In genomic region chr1:89978763-89979162, GRCh38 we compare ENCODE assay signal across 19 cellular contexts. TPM values are rescaled to one million over a fixed set of nuclear protein-coding genes. Genes with fewer than 3 reads are reported as not detected.
A peak's percentile ranks its signal among the peaks of the same experiment; 100 is the strongest.
DNase-seq lines count a peak whose midpoint lies in the region; ATAC-seq, FAIRE-seq and TF ChIP-seq lines count a peak whose summit lies in the region.
"Had no signal": no experiment of that assay in that cellular context is flagged by ENCODE, and none has a peak within 500 bp of the region (broad histone marks: within the 10 kb centered on the region; RNA-seq: fewer than 3 reads in every experiment).

No MANE protein-coding gene starts in this region.

- H2BK5ac ChIP-seq in IMR-90 (ENCODE audit: low read depth, low read length, poor library complexity, severe bottlenecking) = no peak overlapping the region

- dilution Hi-C loops in IMR-90 (cut with HindIII; ENCODE audit: low sequenced_read_pairs, unreplicated experiment) = no loop called here

- H4K91ac ChIP-seq in IMR-90 (ENCODE audit: insufficient read depth, low read depth, low read length) = no peak overlapping the region

- H3K56ac ChIP-seq in IMR-90 (ENCODE audit: extremely low read depth, insufficient read depth, low read length) = no peak overlapping the region

- H2BK120ac ChIP-seq in IMR-90 (ENCODE audit: low read depth, low read length) = peak overlapping the region; percentile 2; the same call in 1 of the 2 replicates

- no peak overlapping the region for H2BK20ac ChIP-seq in IMR-90 (ENCODE audit: low read depth, low read length)

- H4K20me1 ChIP-seq in IMR-90 (ENCODE audit: insufficient read depth, low read length) (no peaks in the 10 kb centered on the region), astrocyte (ENCODE audit: insufficient read depth, low read length) (no peaks in the 10 kb centered on the region)

- POLR2A ChIA-PET in IMR-90 (lab: Charles Lee; ENCODE audit: unreplicated experiment) = no interaction called here

- TF ChIP-seq CTCF in IMR-90 (conservative IDR thresholded peaks at IDR 0.05; ENCODE audit: low read depth, low read length) (no peak), astrocyte (IDR thresholded peaks at IDR 0.05; ENCODE audit: insufficient read depth, low read depth, low read length) (no peak), upper lobe of right lung (IDR thresholded peaks at IDR 0.05) (no peak)

- H3K27ac ChIP-seq in IMR-90 (ENCODE audit: insufficient read depth, low read length) = no peak overlapping the region
- H3K27ac ChIP-seq in astrocyte (ENCODE audit: low read depth, low read length) = no peak overlapping the region
- no peak overlapping the region for H3K27ac ChIP-seq in upper lobe of right lung
- H3K27ac ChIP-seq: RWPE1, SJCRH30 had no signal

- H2AK5ac ChIP-seq in IMR-90 (ENCODE audit: low read depth, low read length) = no peak overlapping the region

- no peak overlapping the region for H3K4ac ChIP-seq in IMR-90 (ENCODE audit: low read depth, low read length)

- ATAC-seq in IMR-90 (ENCODE audit: low read depth) (peak; percentile 48), upper lobe of right lung (no peak), HG03039 (IDR thresholded peaks at IDR 0.05; ENCODE audit: unreplicated experiment) (no peak)
- ATAC-seq: A549, K562 had no signal

- TF ChIP-seq RAD21 in IMR-90 (IDR thresholded peaks at IDR 0.05; ENCODE audit: low read length) = no peak

- DNase-seq in EL (peak; percentile 83), IMR-90 (peak; percentile 74), astrocyte (ENCODE audit: low read depth) (peak; percentile 74), iris pigment epithelial cell (ENCODE audit: low read depth) (peak; percentile 72), upper lobe of right lung (no peak), MG63 (no peak), amygdala (lab: John Stamatoyannopoulos, UW) (no peak)
- DNase-seq: AML-193, COR-L47, NCI-H1436, NCI-H2029, NCI-H2171, NCI-H748 treated with DMSO at 0.1 percent for 48 hours, SJCRH30 had no signal

- H4K8ac ChIP-seq in IMR-90 (ENCODE audit: low read depth in 2 of 2, low read length in 2 of 2) = no peak overlapping the region; a peak in 1 of 4 replicates

- H3K4me3 ChIP-seq in IMR-90 (ENCODE audit: insufficient read depth, low read depth, low read length) (no peak overlapping the region), astrocyte (ENCODE audit: insufficient read depth, low read depth, low read length) (no peak overlapping the region), upper lobe of right lung (no peak overlapping the region), MG63 (no peak overlapping the region)
- H3K4me3 ChIP-seq: A549, K562, SJCRH30 had no signal

- no peaks in the 10 kb centered on the region for H3K36me3 ChIP-seq in IMR-90 (ENCODE audit: control insufficient read depth, insufficient read depth, low read length)
- H3K36me3 ChIP-seq in astrocyte (ENCODE audit: insufficient read depth, low read length) = no peaks in the 10 kb centered on the region
- no peaks in the 10 kb centered on the region for H3K36me3 ChIP-seq in upper lobe of right lung
- no peaks in the 10 kb centered on the region for H3K36me3 ChIP-seq in MG63
- H3K36me3 ChIP-seq: SJCRH30 had no signal

- no peak overlapping the region for H3K18ac ChIP-seq in IMR-90 (ENCODE audit: low read depth, low read length)

- H3K4me2 ChIP-seq in IMR-90 (ENCODE audit: low read depth, low read length) (no peak overlapping the region), astrocyte (ENCODE audit: low read length) (no peak overlapping the region)
- H3K4me2 ChIP-seq: A549 had no signal

- WGBS in IMR-90 (ENCODE audit: extremely low coverage in 2 of 2, insufficient read length in 1 of 2), 2 experiments = no CpG with 5 or more reads among the region's 1 CpG

- intact Hi-C loops in IMR-90 (cut with micrococcal nuclease) (loop anchor here (1.0 kb wide), 1 partner anchor 58 kb away; no protein-coding TSS in a partner anchor), upper lobe of right lung (cut with DNase I) (no loop called here)

- no peak overlapping the region for H2AFZ ChIP-seq in IMR-90 (replicated peaks; ENCODE audit: low read length, poor library complexity)
- no peak overlapping the region for H2AFZ ChIP-seq in astrocyte (ENCODE audit: low read depth, low read length)

- peaks cover 3% of the 10 kb centered on the region for H3K9me1 ChIP-seq in IMR-90 (ENCODE audit: insufficient read depth, low read length)

- H3K27me3 ChIP-seq in IMR-90 (ENCODE audit: control insufficient read depth, insufficient read depth, low read length) (no peaks in the 10 kb centered on the region), astrocyte (ENCODE audit: insufficient read depth, low read length) (no peaks in the 10 kb centered on the region), upper lobe of right lung (no peaks in the 10 kb centered on the region), MG63 (no peaks in the 10 kb centered on the region)
- H3K27me3 ChIP-seq: SJCRH30 had no signal

- no peak for TF ChIP-seq POLR2A in IMR-90 (IDR thresholded peaks at IDR 0.05; ENCODE audit: low read depth, low read length)

- H3K23ac ChIP-seq in IMR-90 (ENCODE audit: low read depth, low read length) = no peak overlapping the region

- H3K14ac ChIP-seq in IMR-90 (replicated peaks; ENCODE audit: low read depth, low read length) = no peak overlapping the region

- no peak overlapping the region for H2AK9ac ChIP-seq in IMR-90 (replicated peaks; ENCODE audit: low read depth, low read length, poor library complexity)

- no peak overlapping the region for H2BK15ac ChIP-seq in IMR-90 (ENCODE audit: low read depth, low read length)

- peak; percentile 5 for FAIRE-seq in astrocyte (lab: Jason Lieb, UNC)
- FAIRE-seq: A549, H1, K562 had no signal

- H3K4me1 Mint-ChIP-seq in astrocyte (ENCODE audit: low read depth, unreplicated experiment) = peaks cover 10% of the 10 kb centered on the region

- no peaks in the 10 kb centered on the region for H3K79me2 ChIP-seq in astrocyte (ENCODE audit: insufficient read depth, low read length)

- H3K4me1 ChIP-seq in IMR-90 (ENCODE audit: control insufficient read depth, insufficient read depth, low read length) (peaks cover 12% of the 10 kb centered on the region), astrocyte (ENCODE audit: insufficient read depth, low read length) (peaks cover 9% of the 10 kb centered on the region), upper lobe of right lung (peaks cover 4% of the 10 kb centered on the region)

- BruUV-seq in IMR-90 (replicated peaks; lab: Mats Ljungman, UMichigan) = no TSS peak

- no peaks in the 10 kb centered on the region for H3K9me3 Mint-ChIP-seq in astrocyte (ENCODE audit: unreplicated experiment)

- no peak overlapping the region for H3K4me3 Mint-ChIP-seq in astrocyte (ENCODE audit: unreplicated experiment)

- H3K9me3 ChIP-seq in IMR-90 (ENCODE audit: control insufficient read depth, insufficient read depth, low read length) = no peaks in the 10 kb centered on the region
- H3K9me3 ChIP-seq in astrocyte (ENCODE audit: insufficient read depth, low read depth, low read length) = no peaks in the 10 kb centered on the region
- H3K9me3 ChIP-seq in upper lobe of right lung = no peaks in the 10 kb centered on the region
- H3K9me3 ChIP-seq in MG63 = no peaks in the 10 kb centered on the region
- H3K9me3 ChIP-seq: A549, SJCRH30 had no signal

- CTCF ChIA-PET in IMR-90 (lab: Yijun Ruan, JAX) = interaction anchor here (2.0 kb wide), 1 partner anchor 174 kb away, joined by 10 read pairs; no protein-coding TSS in a partner anchor

- H3K9ac ChIP-seq in IMR-90 (ENCODE audit: low read depth, low read length) = no peak overlapping the region
- H3K9ac ChIP-seq in astrocyte (ENCODE audit: low read length) = no peak overlapping the region

- in situ Hi-C loops in IMR-90 (cut with MboI; ENCODE audit: low sequenced_read_pairs) = loop anchor here (25.0 kb wide), 1 partner anchor 491 kb away; no protein-coding TSS in a partner anchor

- H3K27ac Mint-ChIP-seq in astrocyte (ENCODE audit: unreplicated experiment) = no peak overlapping the region

- H3K79me1 ChIP-seq in IMR-90 (ENCODE audit: low read depth in 1 of 2, low read length in 2 of 2) = no peaks in the 10 kb centered on the region

- H3K36me3 Mint-ChIP-seq in astrocyte (ENCODE audit: low read depth, unreplicated experiment) = no peaks in the 10 kb centered on the region

- H3K27me3 Mint-ChIP-seq in astrocyte (ENCODE audit: low read depth, unreplicated experiment) = no peaks in the 10 kb centered on the region

- no peak overlapping the region for H4K5ac ChIP-seq in IMR-90 (ENCODE audit: low read depth, low read length)

TF ChIP-seq in IMR-90, 13 proteins besides CTCF, POLR2A, EP300 and RAD21:
- TF ChIP-seq FOS (IDR thresholded peaks at IDR 0.05; ENCODE audit: low read depth, low read length) (0 out of 2 replicates have a peak, but pooled peaks have one; percentile 7), MAZ (IDR thresholded peaks at IDR 0.05; ENCODE audit: borderline replicate concordance, low read depth, low read length) (no peak)

RNA-seq across cellular contexts. Expression of gene ZNF326, which starts 16.1 kb away (rescaled TPM):
- total RNA-seq in IMR-90 (2012; rRNA removed) = 4.5 and 10.0 TPM in 2 replicates
- 13.1 and 17.0 TPM in 2 replicates for polyA plus RNA-seq in IMR-90 (2012; rRNA removed)
- 3.3 and 3.7 TPM in 2 replicates for polyA plus RNA-seq in IMR-90 (2012; cell fraction: cytosol; rRNA removed)
- 8.9 and 23.9 TPM in 2 replicates for polyA plus RNA-seq in IMR-90 (2012; cell fraction: nucleus; rRNA removed; ENCODE audit: low replicate concordance)
- total RNA-seq in astrocyte = 24.6 and 27.7 TPM in 2 replicates
- 18.0 TPM for total RNA-seq in upper lobe of right lung
- 1.1 and 1.4 TPM in 2 replicates for total RNA-seq in MG63 (2014; rRNA removed; shearing (Covaris generic); ENCODE audit: low replicate concordance)

Comparison
In these comparisons a context has a peak if more than half of its experiments do, and no peak if none do; other contexts are left out.
1. DNase-seq: peak in EL (single experiment), IMR-90 (single experiment), astrocyte (single experiment) and iris pigment epithelial cell (single experiment); none in upper lobe of right lung (single experiment), MG63 (single experiment) and amygdala (0 of 56).